In genomic region chr2:224151161-224151560, GRCh38 we compare ENCODE assay signal across 1 cellular context.
A peak's percentile ranks its signal among the peaks of the same experiment; 100 is the strongest.
TF ChIP-seq lines count a peak whose summit lies in the region.

No MANE protein-coding gene starts in this region.

TF ChIP-seq in HepG2, 621 proteins besides CTCF, POLR2A, EP300 and RAD21 (continues in another document):
- TF ChIP-seq TFAP4 (IDR thresholded peaks at IDR 0.05; ENCODE audit: borderline replicate concordance, low read depth) (no peak), CEBPG (CRISPR knock-in tag; IDR thresholded peaks at IDR 0.05) (peak; percentile 70), ZNF224 (CRISPR knock-in tag; IDR thresholded peaks at IDR 0.05) (no peak), ZNF468 (CRISPR knock-in tag; IDR thresholded peaks at IDR 0.05) (no peak), PBX3 (CRISPR knock-in tag; IDR thresholded peaks at IDR 0.05; ENCODE audit: borderline replicate concordance) (no peak), TEAD3 (CRISPR knock-in tag; optimal IDR thresholded peaks at IDR 0.05; ENCODE audit: borderline replicate concordance) (peak; percentile 37), CBX5 (CRISPR knock-in tag; IDR thresholded peaks at IDR 0.05; ENCODE audit: borderline replicate concordance) (no peak), ZSCAN20 (CRISPR knock-in tag; IDR thresholded peaks at IDR 0.05; ENCODE audit: borderline replicate concordance) (no peak), ATAD3A (CRISPR knock-in tag; IDR thresholded peaks at IDR 0.05) (no peak), FOXP1 (IDR thresholded peaks at IDR 0.05) (no peak), FOXP1 (CRISPR knock-in tag; IDR thresholded peaks at IDR 0.05) (peak; percentile 85), FOXA3 (CRISPR knock-in tag; IDR thresholded peaks at IDR 0.05) (peak; percentile 94), NR2F6 (IDR thresholded peaks at IDR 0.05) (peak; percentile 15; the same call in 1 of the 2 replicates), NR2F6 (CRISPR knock-in tag; IDR thresholded peaks at IDR 0.05) (peak; percentile 22; the same call in 1 of the 2 replicates), JDP2 (CRISPR knock-in tag; IDR thresholded peaks at IDR 0.05; ENCODE audit: borderline replicate concordance) (no peak), BRD4 (CRISPR knock-in tag; IDR thresholded peaks at IDR 0.05) (no peak), MAFF (IDR thresholded peaks at IDR 0.05; ENCODE audit: low read depth, low read length) (no peak), MYC (CRISPR knock-in tag; IDR thresholded peaks at IDR 0.05; ENCODE audit: borderline replicate concordance) (no peak), BORCS8-MEF2B (CRISPR knock-in tag; IDR thresholded peaks at IDR 0.05) (no peak), SALL2 (CRISPR knock-in tag; IDR thresholded peaks at IDR 0.05) (no peak), MTF1 (CRISPR knock-in tag; IDR thresholded peaks at IDR 0.05) (no peak), SP140L (CRISPR knock-in tag; IDR thresholded peaks at IDR 0.05; ENCODE audit: borderline replicate concordance) (no peak), ESRRA (CRISPR knock-in tag; IDR thresholded peaks at IDR 0.05; ENCODE audit: low read depth) (no peak), KAT8 (CRISPR knock-in tag; IDR thresholded peaks at IDR 0.05) (peak; percentile 47; the same call in 1 of the 2 replicates), TCF7 (IDR thresholded peaks at IDR 0.05; ENCODE audit: low read depth) (0 out of 2 replicates have a peak, but pooled peaks have one; percentile 58), SRSF4 (IDR thresholded peaks at IDR 0.05; ENCODE audit: low read depth, low read length, poor library complexity, severe bottlenecking) (no peak), ZNF546 (CRISPR knock-in tag; conservative IDR thresholded peaks at IDR 0.05) (no peak), ZFAT (CRISPR knock-in tag; conservative IDR thresholded peaks at IDR 0.05) (no peak), TFDP1 (CRISPR knock-in tag; IDR thresholded peaks at IDR 0.05; ENCODE audit: borderline replicate concordance) (no peak), FOXK1 (CRISPR knock-in tag; IDR thresholded peaks at IDR 0.05; ENCODE audit: borderline replicate concordance, low read depth) (peak; percentile 68; the same call in 1 of the 2 replicates)
- TF ChIP-seq, protein P1, sequence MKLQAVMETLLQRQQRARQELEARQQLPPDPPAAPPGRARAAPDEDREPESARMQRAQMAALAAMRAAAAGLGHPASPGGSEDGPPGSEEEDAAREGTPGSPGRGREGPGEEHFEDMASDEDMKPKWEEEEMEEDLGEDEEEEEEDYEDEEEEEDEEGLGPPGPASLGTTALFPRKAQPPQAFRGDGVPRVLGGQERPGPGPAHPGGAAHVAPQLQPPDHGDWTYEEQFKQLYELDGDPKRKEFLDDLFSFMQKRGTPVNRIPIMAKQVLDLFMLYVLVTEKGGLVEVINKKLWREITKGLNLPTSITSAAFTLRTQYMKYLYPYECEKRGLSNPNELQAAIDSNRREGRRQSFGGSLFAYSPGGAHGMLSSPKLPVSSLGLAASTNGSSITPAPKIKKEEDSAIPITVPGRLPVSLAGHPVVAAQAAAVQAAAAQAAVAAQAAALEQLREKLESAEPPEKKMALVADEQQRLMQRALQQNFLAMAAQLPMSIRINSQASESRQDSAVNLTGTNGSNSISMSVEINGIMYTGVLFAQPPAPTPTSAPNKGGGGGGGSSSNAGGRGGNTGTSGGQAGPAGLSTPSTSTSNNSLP (IDR thresholded peaks at IDR 0.05; ENCODE audit: low read depth, low read length), result peak; percentile 99
- TF ChIP-seq, protein P2, sequence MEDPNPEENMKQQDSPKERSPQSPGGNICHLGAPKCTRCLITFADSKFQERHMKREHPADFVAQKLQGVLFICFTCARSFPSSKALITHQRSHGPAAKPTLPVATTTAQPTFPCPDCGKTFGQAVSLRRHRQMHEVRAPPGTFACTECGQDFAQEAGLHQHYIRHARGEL (CRISPR knock-in tag; IDR thresholded peaks at IDR 0.05), result no peak
- TF ChIP-seq, protein P3, sequence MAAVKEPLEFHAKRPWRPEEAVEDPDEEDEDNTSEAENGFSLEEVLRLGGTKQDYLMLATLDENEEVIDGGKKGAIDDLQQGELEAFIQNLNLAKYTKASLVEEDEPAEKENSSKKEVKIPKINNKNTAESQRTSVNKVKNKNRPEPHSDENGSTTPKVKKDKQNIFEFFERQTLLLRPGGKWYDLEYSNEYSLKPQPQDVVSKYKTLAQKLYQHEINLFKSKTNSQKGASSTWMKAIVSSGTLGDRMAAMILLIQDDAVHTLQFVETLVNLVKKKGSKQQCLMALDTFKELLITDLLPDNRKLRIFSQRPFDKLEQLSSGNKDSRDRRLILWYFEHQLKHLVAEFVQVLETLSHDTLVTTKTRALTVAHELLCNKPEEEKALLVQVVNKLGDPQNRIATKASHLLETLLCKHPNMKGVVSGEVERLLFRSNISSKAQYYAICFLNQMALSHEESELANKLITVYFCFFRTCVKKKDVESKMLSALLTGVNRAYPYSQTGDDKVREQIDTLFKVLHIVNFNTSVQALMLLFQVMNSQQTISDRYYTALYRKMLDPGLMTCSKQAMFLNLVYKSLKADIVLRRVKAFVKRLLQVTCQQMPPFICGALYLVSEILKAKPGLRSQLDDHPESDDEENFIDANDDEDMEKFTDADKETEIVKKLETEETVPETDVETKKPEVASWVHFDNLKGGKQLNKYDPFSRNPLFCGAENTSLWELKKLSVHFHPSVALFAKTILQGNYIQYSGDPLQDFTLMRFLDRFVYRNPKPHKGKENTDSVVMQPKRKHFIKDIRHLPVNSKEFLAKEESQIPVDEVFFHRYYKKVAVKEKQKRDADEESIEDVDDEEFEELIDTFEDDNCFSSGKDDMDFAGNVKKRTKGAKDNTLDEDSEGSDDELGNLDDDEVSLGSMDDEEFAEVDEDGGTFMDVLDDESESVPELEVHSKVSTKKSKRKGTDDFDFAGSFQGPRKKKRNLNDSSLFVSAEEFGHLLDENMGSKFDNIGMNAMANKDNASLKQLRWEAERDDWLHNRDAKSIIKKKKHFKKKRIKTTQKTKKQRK (IDR thresholded peaks at IDR 0.05; ENCODE audit: low read length), result no peak
- TF ChIP-seq, protein P4, sequence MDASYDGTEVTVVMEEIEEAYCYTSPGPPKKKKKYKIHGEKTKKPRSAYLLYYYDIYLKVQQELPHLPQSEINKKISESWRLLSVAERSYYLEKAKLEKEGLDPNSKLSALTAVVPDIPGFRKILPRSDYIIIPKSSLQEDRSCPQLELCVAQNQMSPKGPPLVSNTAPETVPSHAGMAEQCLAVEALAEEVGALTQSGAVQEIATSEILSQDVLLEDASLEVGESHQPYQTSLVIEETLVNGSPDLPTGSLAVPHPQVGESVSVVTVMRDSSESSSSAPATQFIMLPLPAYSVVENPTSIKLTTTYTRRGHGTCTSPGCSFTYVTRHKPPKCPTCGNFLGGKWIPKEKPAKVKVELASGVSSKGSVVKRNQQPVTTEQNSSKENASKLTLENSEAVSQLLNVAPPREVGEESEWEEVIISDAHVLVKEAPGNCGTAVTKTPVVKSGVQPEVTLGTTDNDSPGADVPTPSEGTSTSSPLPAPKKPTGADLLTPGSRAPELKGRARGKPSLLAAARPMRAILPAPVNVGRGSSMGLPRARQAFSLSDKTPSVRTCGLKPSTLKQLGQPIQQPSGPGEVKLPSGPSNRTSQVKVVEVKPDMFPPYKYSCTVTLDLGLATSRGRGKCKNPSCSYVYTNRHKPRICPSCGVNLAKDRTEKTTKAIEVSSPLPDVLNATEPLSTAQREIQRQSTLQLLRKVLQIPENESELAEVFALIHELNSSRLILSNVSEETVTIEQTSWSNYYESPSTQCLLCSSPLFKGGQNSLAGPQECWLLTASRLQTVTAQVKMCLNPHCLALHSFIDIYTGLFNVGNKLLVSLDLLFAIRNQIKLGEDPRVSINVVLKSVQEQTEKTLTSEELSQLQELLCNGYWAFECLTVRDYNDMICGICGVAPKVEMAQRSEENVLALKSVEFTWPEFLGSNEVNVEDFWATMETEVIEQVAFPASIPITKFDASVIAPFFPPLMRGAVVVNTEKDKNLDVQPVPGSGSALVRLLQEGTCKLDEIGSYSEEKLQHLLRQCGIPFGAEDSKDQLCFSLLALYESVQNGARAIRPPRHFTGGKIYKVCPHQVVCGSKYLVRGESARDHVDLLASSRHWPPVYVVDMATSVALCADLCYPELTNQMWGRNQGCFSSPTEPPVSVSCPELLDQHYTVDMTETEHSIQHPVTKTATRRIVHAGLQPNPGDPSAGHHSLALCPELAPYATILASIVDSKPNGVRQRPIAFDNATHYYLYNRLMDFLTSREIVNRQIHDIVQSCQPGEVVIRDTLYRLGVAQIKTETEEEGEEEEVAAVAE (CRISPR knock-in tag; IDR thresholded peaks at IDR 0.05; ENCODE audit: borderline replicate concordance), result no peak
- TF ChIP-seq, protein P5, sequence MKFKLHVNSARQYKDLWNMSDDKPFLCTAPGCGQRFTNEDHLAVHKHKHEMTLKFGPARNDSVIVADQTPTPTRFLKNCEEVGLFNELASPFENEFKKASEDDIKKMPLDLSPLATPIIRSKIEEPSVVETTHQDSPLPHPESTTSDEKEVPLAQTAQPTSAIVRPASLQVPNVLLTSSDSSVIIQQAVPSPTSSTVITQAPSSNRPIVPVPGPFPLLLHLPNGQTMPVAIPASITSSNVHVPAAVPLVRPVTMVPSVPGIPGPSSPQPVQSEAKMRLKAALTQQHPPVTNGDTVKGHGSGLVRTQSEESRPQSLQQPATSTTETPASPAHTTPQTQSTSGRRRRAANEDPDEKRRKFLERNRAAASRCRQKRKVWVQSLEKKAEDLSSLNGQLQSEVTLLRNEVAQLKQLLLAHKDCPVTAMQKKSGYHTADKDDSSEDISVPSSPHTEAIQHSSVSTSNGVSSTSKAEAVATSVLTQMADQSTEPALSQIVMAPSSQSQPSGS (CRISPR knock-in tag; IDR thresholded peaks at IDR 0.05), result no peak
- TF ChIP-seq, protein P6, sequence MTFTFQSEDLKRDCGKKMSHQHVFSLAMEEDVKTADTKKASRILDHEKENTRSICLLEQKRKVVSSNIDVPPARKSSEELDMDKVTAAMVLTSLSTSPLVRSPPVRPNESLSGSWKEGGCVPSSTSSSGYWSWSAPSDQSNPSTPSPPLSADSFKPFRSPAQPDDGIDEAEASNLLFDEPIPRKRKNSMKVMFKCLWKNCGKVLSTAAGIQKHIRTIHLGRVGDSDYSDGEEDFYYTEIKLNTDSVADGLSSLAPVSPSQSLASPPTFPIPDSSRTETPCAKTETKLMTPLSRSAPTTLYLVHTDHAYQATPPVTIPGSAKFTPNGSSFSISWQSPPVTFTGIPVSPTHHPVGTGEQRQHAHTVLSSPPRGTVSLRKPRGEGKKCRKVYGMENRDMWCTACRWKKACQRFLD (CRISPR knock-in tag; IDR thresholded peaks at IDR 0.05; ENCODE audit: borderline replicate concordance), result no peak
- TF ChIP-seq, protein P7, sequence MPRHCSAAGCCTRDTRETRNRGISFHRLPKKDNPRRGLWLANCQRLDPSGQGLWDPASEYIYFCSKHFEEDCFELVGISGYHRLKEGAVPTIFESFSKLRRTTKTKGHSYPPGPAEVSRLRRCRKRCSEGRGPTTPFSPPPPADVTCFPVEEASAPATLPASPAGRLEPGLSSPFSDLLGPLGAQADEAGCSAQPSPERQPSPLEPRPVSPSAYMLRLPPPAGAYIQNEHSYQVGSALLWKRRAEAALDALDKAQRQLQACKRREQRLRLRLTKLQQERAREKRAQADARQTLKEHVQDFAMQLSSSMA (CRISPR knock-in tag; IDR thresholded peaks at IDR 0.05), result no peak
- TF ChIP-seq, protein P8, sequence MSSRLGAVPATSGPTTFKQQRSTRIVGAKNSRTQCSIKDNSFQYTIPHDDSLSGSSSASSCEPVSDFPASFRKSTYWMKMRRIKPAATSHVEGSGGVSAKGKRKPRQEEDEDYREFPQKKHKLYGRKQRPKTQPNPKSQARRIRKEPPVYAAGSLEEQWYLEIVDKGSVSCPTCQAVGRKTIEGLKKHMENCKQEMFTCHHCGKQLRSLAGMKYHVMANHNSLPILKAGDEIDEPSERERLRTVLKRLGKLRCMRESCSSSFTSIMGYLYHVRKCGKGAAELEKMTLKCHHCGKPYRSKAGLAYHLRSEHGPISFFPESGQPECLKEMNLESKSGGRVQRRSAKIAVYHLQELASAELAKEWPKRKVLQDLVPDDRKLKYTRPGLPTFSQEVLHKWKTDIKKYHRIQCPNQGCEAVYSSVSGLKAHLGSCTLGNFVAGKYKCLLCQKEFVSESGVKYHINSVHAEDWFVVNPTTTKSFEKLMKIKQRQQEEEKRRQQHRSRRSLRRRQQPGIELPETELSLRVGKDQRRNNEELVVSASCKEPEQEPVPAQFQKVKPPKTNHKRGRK (CRISPR knock-in tag; IDR thresholded peaks at IDR 0.05), result no peak
